Comparison of ENCODE assay signal across 8 cellular contexts in the genomic region with DNA sequence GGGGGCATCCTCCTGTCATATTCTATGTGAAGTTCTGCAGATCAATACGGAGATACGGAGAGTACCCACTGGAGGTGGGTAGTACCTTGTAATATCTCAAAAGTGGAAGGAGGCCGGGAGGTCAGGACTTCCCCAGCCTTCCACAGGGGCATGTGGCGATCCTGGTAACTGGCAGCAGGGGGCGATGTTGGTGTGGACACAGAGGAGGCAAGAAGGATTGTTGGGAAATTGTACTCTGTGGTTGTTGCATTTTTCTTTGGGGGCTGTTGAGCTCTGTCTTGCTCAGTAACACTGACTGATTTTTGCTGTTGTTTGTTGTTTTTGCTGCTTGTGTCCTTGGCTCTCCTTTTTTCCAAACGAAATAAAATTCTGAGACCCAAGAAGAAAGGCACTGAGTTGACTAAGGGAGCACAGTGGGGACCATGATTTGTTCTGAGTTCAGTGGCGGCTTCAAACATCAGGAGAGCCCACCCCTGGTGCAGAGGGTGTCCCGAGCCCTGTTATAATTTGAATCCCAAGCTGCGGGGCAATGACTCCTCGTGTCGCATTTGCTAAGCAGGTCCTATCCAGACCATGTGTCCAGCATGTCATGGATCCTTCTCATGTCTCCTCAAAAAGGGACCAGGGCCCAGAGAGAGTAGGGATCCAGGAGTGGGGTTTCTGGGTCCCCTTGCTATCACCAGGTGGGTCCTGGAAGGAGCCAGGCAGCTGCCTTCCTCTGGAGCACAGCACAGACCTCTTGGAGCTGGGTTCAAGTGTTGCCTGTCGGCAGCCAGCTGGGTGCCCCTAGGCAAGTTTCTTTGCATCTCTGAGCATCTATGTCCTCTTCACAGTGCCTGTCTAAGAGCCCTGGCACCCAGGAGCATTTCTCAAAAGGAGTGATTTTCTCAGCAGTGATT.
DNase-seq lines count a peak whose midpoint lies in the region; ATAC-seq and TF ChIP-seq lines count a peak whose summit lies in the region.

No MANE protein-coding gene starts in this region.

- no peaks in the 10 kb centered on the region for H3K36me3 ChIP-seq in DND-41 (ENCODE audit: insufficient read depth, low read length)

- ATAC-seq in DND-41 (ENCODE audit: insufficient read depth, low read depth) = peak; percentile 76
- ATAC-seq in GM21825 (IDR thresholded peaks at IDR 0.05; ENCODE audit: unreplicated experiment) = peak; percentile 71

- no peak overlapping the region for H3K27ac ChIP-seq in DND-41 (ENCODE audit: low read length)

- H4K20me1 ChIP-seq in DND-41 (ENCODE audit: insufficient read depth, low read length) = no peaks in the 10 kb centered on the region; the same call in 1 of the 2 replicates

- H3K4me3 ChIP-seq in DND-41 (ENCODE audit: low read depth in 1 of 2, low read length in 2 of 2) = no peak overlapping the region
- no peak overlapping the region for H3K4me3 ChIP-seq in astrocyte of the spinal cord (ENCODE audit: low read depth, low read length)

- in situ Hi-C loops in astrocyte of the spinal cord (cut with HindIII; ENCODE audit: low sequenced_read_pairs) = no loop called here

- no peaks in the 10 kb centered on the region for H3K9me3 ChIP-seq in DND-41 (ENCODE audit: insufficient read depth, low read length, severe bottlenecking)

- no peak overlapping the region for H3K4me2 ChIP-seq in DND-41 (ENCODE audit: insufficient read depth, low read length)

- peaks cover 4% of the 10 kb centered on the region; the same call in 1 of the 2 replicates for H3K4me1 ChIP-seq in DND-41 (ENCODE audit: insufficient read depth, low read length)

- H2AFZ ChIP-seq in DND-41 (ENCODE audit: low read depth, low read length) = no peak overlapping the region

- no peaks in the 10 kb centered on the region for H3K79me2 ChIP-seq in DND-41 (ENCODE audit: insufficient read depth, low read length)

- TF ChIP-seq CTCF in DND-41 (IDR thresholded peaks at IDR 0.05; ENCODE audit: borderline replicate concordance, extremely low read depth, low read length, poor library complexity, severe bottlenecking) (peak; percentile 97), astrocyte of the spinal cord (IDR thresholded peaks at IDR 0.05; ENCODE audit: low read depth, low read length) (peak; percentile 89)

- DNase-seq in DND-41 (peak; percentile 79), NCI-H1092 (lab: John Stamatoyannopoulos, UW) (peak; percentile 68), T1000 (lab: John Stamatoyannopoulos, UW) (peak; percentile 49), astrocyte of the spinal cord (ENCODE audit: low read depth, low spot score) (peak; percentile 59), iris pigment epithelial cell (ENCODE audit: low read depth) (peak; percentile 71), amniotic stem cell (lab: John Stamatoyannopoulos, UW) (no peak)
- peak; percentile 75 to 81 for DNase-seq in stimulated activated CD4-positive, alpha-beta T cell treated with anti-CD3 and anti-CD28 coated beads, Interleukin-2, amount 100 ng/mL, for 48 hours

- no peaks in the 10 kb centered on the region for H3K27me3 ChIP-seq in DND-41 (ENCODE audit: insufficient read depth, low read length, poor library complexity)

- H3K9ac ChIP-seq in DND-41 (ENCODE audit: low read depth, low read length) = no peak overlapping the region
